7 cellular contexts compared by ENCODE assay signal in genomic region chr12:121514184-121514742, GRCh38.
DNase-seq lines count a peak whose midpoint lies in the region; ATAC-seq and TF ChIP-seq lines count a peak whose summit lies in the region.

No MANE protein-coding gene starts in this region.

- H3K36me3 Mint-ChIP-seq in IgD-negative memory B cell, result no peaks in the 10 kb centered on the region

- TF ChIP-seq EP300 in suprapubic skin (IDR thresholded peaks at IDR 0.05), result no peak

- H3K36me3 ChIP-seq in right lobe of liver, result peaks cover 0 to 6% (median 0%) of the 10 kb centered on the region in 4 donors
- peaks cover 38% of the 10 kb centered on the region for H3K36me3 ChIP-seq in suprapubic skin
- H3K36me3 ChIP-seq in vagina, result no peaks in the 10 kb centered on the region

- H3K27me3 Mint-ChIP-seq in IgD-negative memory B cell, result no peaks in the 10 kb centered on the region

- intact Hi-C loops in right lobe of liver (cut with DNase I), result no loop called here
- intact Hi-C loops in vagina (cut with DNase I), result no loop called here

- H3K4me3 ChIP-seq in right lobe of liver (no peak overlapping the region), suprapubic skin (no peak overlapping the region), vagina (no peak overlapping the region)

- ATAC-seq in GM18499 (IDR thresholded peaks at IDR 0.05; ENCODE audit: insufficient read depth, unreplicated experiment) (peak; percentile 35), GM21423 (IDR thresholded peaks at IDR 0.05; ENCODE audit: unreplicated experiment) (peak; percentile 40), right lobe of liver (no peak)

- no peak for DNase-seq in right lobe of liver
- no peak for DNase-seq in suprapubic skin (ENCODE audit: low spot score in 2 of 2)
- no peak for DNase-seq in vagina (ENCODE audit: extremely low spot score in 2 of 2)
- no peak for DNase-seq in NCI-H510A (lab: John Stamatoyannopoulos, UW)

- H3K27ac Mint-ChIP-seq in IgD-negative memory B cell, result peak overlapping the region; percentile 94 to 98 (median 96)

- peak in 1 of 4 donors; percentile 1 for TF ChIP-seq CTCF in right lobe of liver (IDR thresholded peaks at IDR 0.05)
- TF ChIP-seq CTCF in suprapubic skin (IDR thresholded peaks at IDR 0.05), result no peak
- no peak for TF ChIP-seq CTCF in vagina (IDR thresholded peaks at IDR 0.05)

- H3K9me3 ChIP-seq in right lobe of liver (no peaks in the 10 kb centered on the region), suprapubic skin (no peaks in the 10 kb centered on the region), vagina (no peaks in the 10 kb centered on the region)

- no peaks in the 10 kb centered on the region for H3K9me3 Mint-ChIP-seq in IgD-negative memory B cell

- peak overlapping the region; percentile 65 to 77 (median 72) for H3K4me3 Mint-ChIP-seq in IgD-negative memory B cell

- no peaks in the 10 kb centered on the region for H3K27me3 ChIP-seq in right lobe of liver
- H3K27me3 ChIP-seq in suprapubic skin, result no peaks in the 10 kb centered on the region
- no peaks in the 10 kb centered on the region for H3K27me3 ChIP-seq in vagina

- TF ChIP-seq POLR2A in right lobe of liver (IDR thresholded peaks at IDR 0.05), result no peak
- no peak for TF ChIP-seq POLR2A in suprapubic skin (IDR thresholded peaks at IDR 0.05)
- TF ChIP-seq POLR2A in vagina (IDR thresholded peaks at IDR 0.05), result no peak

- H3K27ac ChIP-seq in right lobe of liver (peak overlapping the region in 2 of 3 donors; percentile 24 to 44), suprapubic skin (no peak overlapping the region), vagina (no peak overlapping the region)

- peaks cover 0 to 39% (median 15%) of the 10 kb centered on the region in 4 donors for H3K4me1 ChIP-seq in right lobe of liver
- H3K4me1 ChIP-seq in suprapubic skin, result no peaks in the 10 kb centered on the region
- H3K4me1 ChIP-seq in vagina, result no peaks in the 10 kb centered on the region

- peaks cover 7 to 17% (median 8%) of the 10 kb centered on the region in 3 donors for H3K4me1 Mint-ChIP-seq in IgD-negative memory B cell

- 36% methylated on average over 3 of the region's 16 CpGs for WGBS in right lobe of liver (ENCODE audit: insufficient coverage, low coverage, low lambda C conversion rate, missing lambda C conversion rate)
- WGBS in suprapubic skin, result 79% methylated on average over 14 of the region's 16 CpGs

Comparison
In these comparisons a context has a peak if more than half of its experiments do, and no peak if none do; other contexts are left out.
1. ATAC-seq: peak in GM18499 (single experiment) and GM21423 (single experiment); none in right lobe of liver (0 of 4).
2. H3K27ac ChIP-seq: peak in right lobe of liver (2 of 3); none in suprapubic skin (single experiment) and vagina (single experiment).